Comparison of ENCODE assay signal across 27 cellular contexts in the genomic region with DNA sequence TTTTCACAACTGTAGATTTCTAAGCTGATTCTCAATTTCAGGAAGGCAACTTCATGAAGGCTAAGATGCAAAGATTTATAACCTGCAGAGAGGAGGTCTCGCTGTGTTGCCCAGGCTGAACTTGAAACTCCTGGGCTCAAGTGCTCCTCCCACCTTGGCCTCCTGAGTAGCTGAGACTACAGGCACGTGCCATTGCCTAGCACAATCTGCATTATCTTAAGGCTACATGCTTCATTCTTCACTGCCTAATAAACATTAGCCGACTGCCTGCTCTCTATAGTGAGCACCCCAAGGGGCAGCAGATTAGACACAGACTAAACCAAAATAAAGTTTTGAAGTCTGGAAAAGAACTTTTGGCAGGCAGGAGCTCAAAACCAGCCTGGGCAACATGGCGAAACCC.
"Had no signal": no experiment of that assay in that cellular context is flagged by ENCODE, and none has a peak within 500 bp of the region (broad histone marks: within the 10 kb centered on the region; RNA-seq: fewer than 3 reads in every experiment).

No MANE protein-coding gene starts in this region.

- H3K27me3 ChIP-seq: stomach, suprapubic skin, testis, thyroid gland, tibial artery, tibial nerve, transverse colon, upper lobe of left lung, upper lobe of right lung, uterus, vagina had no signal

- H3K9me3 ChIP-seq: stomach, suprapubic skin, testis, thoracic aorta, thyroid gland, tibial artery, tibial nerve, transverse colon, upper lobe of left lung, upper lobe of right lung, uterus, vagina had no signal

- DNase-seq: stimulated activated CD4-positive, alpha-beta T cell treated with anti-CD3 and anti-CD28 coated beads, Interleukin-2, amount 100 ng/mL, for 48 hours; stimulated activated CD4-positive, alpha-beta T cell treated with anti-CD3 and anti-CD28 coated beads, Interleukin-4, amount 100 ng/mL, for 1 hour; stimulated activated CD4-positive, alpha-beta T cell treated with anti-CD3 and anti-CD28 coated beads, Interleukin-4, amount 100 ng/mL, for 24 hours; stimulated activated CD4-positive, alpha-beta T cell treated with anti-CD3 and anti-CD28 coated beads, Interleukin-4, amount 100 ng/mL, for 4 hours; stimulated activated CD8-positive, alpha-beta memory T cell treated with anti-CD3 and anti-CD28 coated beads, Interleukin-4, amount 100 ng/mL, for 48 hours; stimulated activated naive B cell treated with anti-CD40 and anti-IgM and Interleukin-4, amounts not matched to agents 10 μg/mL and 1 μg/mL and 100 μg/mL, for 72 hours; stimulated activated naive CD4-positive, alpha-beta T cell; stimulated activated naive CD4-positive, alpha-beta T cell treated with Interleukin-2 at 50 U/mL for 16 hours; stimulated activated naive CD8-positive, alpha-beta T cell treated with anti-CD3 and anti-CD28 coated beads, Interleukin-15, amount 100 ng/mL, for 72 hours; stimulated activated naive CD8-positive, alpha-beta T cell treated with anti-CD3 and anti-CD28 coated beads, Interleukin-15, Interleukin-2, amounts not matched to agents 100 U/mL and 50 U/mL, for 24 hours; stomach; substantia nigra; testis; thyroid gland; tibial artery; transverse colon; trophoblast cell; upper lobe of left lung; upper lobe of right lung; uterus had no signal

- H3K4me1 ChIP-seq: stomach, suprapubic skin, testis, thyroid gland, tibial artery, tibial nerve, transverse colon, upper lobe of left lung, upper lobe of right lung, uterus, vagina had no signal

- H3K27ac ChIP-seq: stomach, suprapubic skin, testis, thoracic aorta, thyroid gland, tibial artery, tibial nerve, transverse colon, upper lobe of left lung, upper lobe of right lung, uterus, vagina had no signal

- H3K4me3 ChIP-seq: stomach, suprapubic skin, testis, thoracic aorta, thyroid gland, tibial artery, tibial nerve, transverse colon, upper lobe of left lung, upper lobe of right lung, uterus, vagina had no signal

- ATAC-seq: stimulated activated effector memory CD8-positive, alpha-beta T cell treated with anti-CD3 and anti-CD28 coated beads, Interleukin-12 subunit alpha, Interleukin-12 subunit beta, amount 100 ng/mL, for 72 hours; stimulated activated memory B cell treated with anti-CD40 and anti-IgM and Interleukin-4, amounts not matched to agents 10 μg/mL and 1 μg/mL and 100 μg/mL, for 72 hours; stimulated activated naive B cell treated with anti-CD40 and anti-IgM and Interleukin-4, amounts not matched to agents 10 μg/mL and 1 μg/mL and 100 μg/mL, for 72 hours; stimulated activated naive CD8-positive, alpha-beta T cell treated with anti-CD3 and anti-CD28 coated beads, Interleukin-15, amount 100 ng/mL, for 72 hours; stimulated activated naive CD8-positive, alpha-beta T cell treated with anti-CD3 and anti-CD28 coated beads, Interleukin-15, Interleukin-2, amounts not matched to agents 100 U/mL and 50 U/mL, for 24 hours; upper lobe of right lung had no signal

- H3K36me3 ChIP-seq: stomach, suprapubic skin, thoracic aorta, thyroid gland, tibial artery, transverse colon, upper lobe of left lung, upper lobe of right lung, uterus, vagina had no signal

- FAIRE-seq: urothelium cell line had no signal
